In the genomic region with DNA sequence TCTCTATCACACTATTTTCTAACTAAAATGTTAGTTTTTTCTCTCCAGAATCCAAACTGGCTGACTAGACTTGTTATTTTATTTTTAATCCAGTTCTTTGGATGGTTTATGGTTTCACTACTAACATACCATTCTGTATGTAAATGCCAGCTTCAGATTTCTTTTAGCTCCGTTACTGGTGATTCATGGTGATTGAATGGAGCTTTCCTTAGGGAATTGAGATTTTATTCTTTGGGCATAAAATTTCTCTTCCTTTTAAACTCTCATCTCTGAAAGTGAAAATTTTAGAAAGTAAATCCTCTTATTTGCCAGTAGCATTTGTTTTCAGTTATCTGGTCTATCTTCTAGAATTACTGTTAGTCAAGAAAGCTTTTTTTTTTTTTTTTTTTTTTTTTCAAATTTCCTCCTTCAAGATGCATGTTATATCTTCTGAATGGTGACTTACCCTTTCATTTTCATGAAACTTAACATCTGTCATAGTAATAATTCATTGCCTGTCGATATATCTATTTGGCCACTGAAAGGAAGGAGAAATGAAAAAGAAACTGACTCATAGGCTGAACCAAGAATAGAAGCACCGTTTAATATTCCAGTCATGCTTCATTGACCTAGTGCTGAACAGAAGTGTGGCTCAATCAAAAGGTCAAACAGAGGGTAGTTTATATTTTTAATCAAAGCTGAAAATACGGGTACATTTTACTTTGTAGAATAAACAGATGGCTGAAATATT, we compare ENCODE assay signal across 10 cellular contexts. TPM values are rescaled to one million over a fixed set of nuclear protein-coding genes. Genes with fewer than 3 reads are reported as not detected.
DNase-seq lines count a peak whose midpoint lies in the region; ATAC-seq, FAIRE-seq and TF ChIP-seq lines count a peak whose summit lies in the region.
"Had no signal": no experiment of that assay in that cellular context is flagged by ENCODE, and none has a peak within 500 bp of the region (broad histone marks: within the 10 kb centered on the region; RNA-seq: fewer than 3 reads in every experiment).

No MANE protein-coding gene starts in this region.

- TF ChIP-seq CTCF in prostate gland (IDR thresholded peaks at IDR 0.05) (no peak), Peyer's patch (IDR thresholded peaks at IDR 0.05) (no peak)

- no peaks in the 10 kb centered on the region for H3K9me3 ChIP-seq in prostate gland
- no peaks in the 10 kb centered on the region for H3K9me3 ChIP-seq in Peyer's patch

- TF ChIP-seq POLR2A in prostate gland (IDR thresholded peaks at IDR 0.05): no peak
- no peak for TF ChIP-seq POLR2A in Peyer's patch (IDR thresholded peaks at IDR 0.05)

- FAIRE-seq in GM18507 (lab: Jason Lieb, UNC): peak; percentile 94

- H3K27me3 ChIP-seq in prostate gland (replicated peaks; ENCODE audit: insufficient read depth) (no peaks in the 10 kb centered on the region), Peyer's patch (no peaks in the 10 kb centered on the region)

- intact Hi-C loops in prostate gland (cut with DNase I): no loop called here

- DNase-seq in GM18507 (ENCODE audit: extremely low spot score, insufficient read length, low read depth) (no peak), dedifferentiated amniotic fluid mesenchymal stem cell (ENCODE audit: extremely low spot score) (peak; percentile 82), prostate gland (ENCODE audit: low spot score) (no peak), NCI-H1417 treated with DMSO at 0.1 percent for 48 hours (lab: John Stamatoyannopoulos, UW) (no peak), Peyer's patch (no peak), NCI-H526 treated with DMSO at 0.1 percent for 48 hours (lab: John Stamatoyannopoulos, UW) (no peak)

- peaks cover 18% of the 10 kb centered on the region for H3K4me1 ChIP-seq in prostate gland (replicated peaks)
- peaks cover 0 to 27% (median 13%) of the 10 kb centered on the region in 4 donors for H3K4me1 ChIP-seq in Peyer's patch

- TF ChIP-seq EP300 in Ishikawa (IDR thresholded peaks at IDR 0.05; ENCODE audit: borderline replicate concordance): no peak

- no peaks in the 10 kb centered on the region for H3K36me3 ChIP-seq in prostate gland
- H3K36me3 ChIP-seq in Peyer's patch: no peaks in the 10 kb centered on the region

- 70% methylated on average over 4 of the region's 4 CpGs for WGBS in prostate gland

- H3K4me3 ChIP-seq in prostate gland: no peak overlapping the region
- H3K4me3 ChIP-seq in Peyer's patch: no peak overlapping the region

- no peak for TF ChIP-seq RAD21 in Ishikawa (IDR thresholded peaks at IDR 0.05; ENCODE audit: low read depth)

- ATAC-seq in GM21717 (IDR thresholded peaks at IDR 0.05; ENCODE audit: unreplicated experiment): peak; percentile 79

- H3K27ac ChIP-seq in prostate gland: no peak overlapping the region
- peak overlapping the region in 1 of 4 donors; percentile 22 for H3K27ac ChIP-seq in Peyer's patch

TF ChIP-seq in Ishikawa, 13 proteins besides CTCF, POLR2A, EP300 and RAD21:
- TF ChIP-seq, protein P1, sequence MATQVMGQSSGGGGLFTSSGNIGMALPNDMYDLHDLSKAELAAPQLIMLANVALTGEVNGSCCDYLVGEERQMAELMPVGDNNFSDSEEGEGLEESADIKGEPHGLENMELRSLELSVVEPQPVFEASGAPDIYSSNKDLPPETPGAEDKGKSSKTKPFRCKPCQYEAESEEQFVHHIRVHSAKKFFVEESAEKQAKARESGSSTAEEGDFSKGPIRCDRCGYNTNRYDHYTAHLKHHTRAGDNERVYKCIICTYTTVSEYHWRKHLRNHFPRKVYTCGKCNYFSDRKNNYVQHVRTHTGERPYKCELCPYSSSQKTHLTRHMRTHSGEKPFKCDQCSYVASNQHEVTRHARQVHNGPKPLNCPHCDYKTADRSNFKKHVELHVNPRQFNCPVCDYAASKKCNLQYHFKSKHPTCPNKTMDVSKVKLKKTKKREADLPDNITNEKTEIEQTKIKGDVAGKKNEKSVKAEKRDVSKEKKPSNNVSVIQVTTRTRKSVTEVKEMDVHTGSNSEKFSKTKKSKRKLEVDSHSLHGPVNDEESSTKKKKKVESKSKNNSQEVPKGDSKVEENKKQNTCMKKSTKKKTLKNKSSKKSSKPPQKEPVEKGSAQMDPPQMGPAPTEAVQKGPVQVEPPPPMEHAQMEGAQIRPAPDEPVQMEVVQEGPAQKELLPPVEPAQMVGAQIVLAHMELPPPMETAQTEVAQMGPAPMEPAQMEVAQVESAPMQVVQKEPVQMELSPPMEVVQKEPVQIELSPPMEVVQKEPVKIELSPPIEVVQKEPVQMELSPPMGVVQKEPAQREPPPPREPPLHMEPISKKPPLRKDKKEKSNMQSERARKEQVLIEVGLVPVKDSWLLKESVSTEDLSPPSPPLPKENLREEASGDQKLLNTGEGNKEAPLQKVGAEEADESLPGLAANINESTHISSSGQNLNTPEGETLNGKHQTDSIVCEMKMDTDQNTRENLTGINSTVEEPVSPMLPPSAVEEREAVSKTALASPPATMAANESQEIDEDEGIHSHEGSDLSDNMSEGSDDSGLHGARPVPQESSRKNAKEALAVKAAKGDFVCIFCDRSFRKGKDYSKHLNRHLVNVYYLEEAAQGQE (IDR thresholded peaks at IDR 0.05; ENCODE audit: low read depth): peak; percentile 18; the same call in 1 of the 2 replicates
- no peak for TF ChIP-seq NFIC (IDR thresholded peaks at IDR 0.05)

RNA-seq across cellular contexts. Expression of a gene that starts 6.4 kb away (rescaled TPM):
- total RNA-seq in prostate gland: 10 to 100 TPM; 49.6 to 79.8 TPM
- total RNA-seq in Peyer's patch: 10 to 100 TPM; 11.6 to 41.0 (median 39.2) TPM

RNA-seq across cellular contexts. Expression of a gene that starts 29.3 kb away (rescaled TPM):
- 10 to 100 TPM; 40.4 to 46.1 TPM for total RNA-seq in prostate gland
- 10 to 100 TPM; 19.0 to 41.0 (median 27.4) TPM for total RNA-seq in Peyer's patch

RNA-seq across cellular contexts. Expression of a gene that starts 46.8 kb away (rescaled TPM):
- total RNA-seq in prostate gland: not detected
- total RNA-seq in Peyer's patch: not detected
- total RNA-seq: mononuclear cell; T-helper 1 cell treated with Interleukin-12 subunit alpha and Interleukin-12 subunit beta and Interleukin-4 antibody, amounts not matched to agents 30 ng/mL and 1 ng/mL, for 36 hours had no signal
